Comparison of ENCODE assay signal across 13 cellular contexts in the genomic region with DNA sequence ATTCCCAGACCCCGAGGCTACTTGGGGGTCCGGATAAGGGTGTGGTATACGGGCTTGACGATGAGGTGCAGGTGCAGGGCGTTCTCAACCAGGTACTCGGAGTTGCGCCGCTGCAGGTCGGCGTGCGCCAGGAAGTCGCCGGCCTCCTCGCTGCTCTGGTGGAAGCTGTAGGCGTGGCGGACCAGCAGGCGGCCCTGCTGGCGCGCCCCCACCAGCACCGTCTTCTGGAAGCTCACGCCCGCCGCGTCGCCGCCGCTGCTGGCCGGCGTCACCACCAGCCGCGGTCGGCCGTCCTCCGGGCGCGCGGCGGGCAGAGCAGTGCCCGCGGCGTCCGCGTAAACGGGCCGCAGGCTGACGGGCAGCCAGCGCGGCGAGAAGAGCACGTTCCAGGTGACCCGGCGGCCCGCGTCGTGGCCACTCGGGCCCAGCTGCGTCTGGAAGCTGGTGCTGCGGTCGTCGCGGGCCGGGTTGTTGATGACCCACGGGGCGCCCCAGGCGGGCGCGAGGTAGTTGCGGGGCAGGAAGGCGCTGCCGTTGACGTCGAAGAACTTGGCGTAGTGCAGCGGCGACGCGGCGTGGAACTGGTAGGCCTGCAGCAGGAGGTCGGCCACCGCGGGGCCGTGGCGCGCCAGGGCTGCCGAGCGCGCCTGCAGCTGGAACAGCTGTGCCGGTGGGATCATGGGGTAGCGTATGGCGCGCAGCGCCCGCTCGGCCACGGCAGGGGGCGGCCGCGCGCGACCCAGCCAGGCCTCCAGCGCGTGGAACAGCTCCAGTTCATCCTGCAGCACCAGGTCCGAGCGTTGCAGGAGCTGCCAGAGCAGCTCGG. TPM values are rescaled to one million over a fixed set of nuclear protein-coding genes. Genes with fewer than 3 reads are reported as not detected.
A peak's percentile ranks its signal among the peaks of the same experiment; 100 is the strongest.
DNase-seq lines count a peak whose midpoint lies in the region; ATAC-seq and FAIRE-seq lines count a peak whose summit lies in the region.
"Had no signal": no experiment of that assay in that cellular context is flagged by ENCODE, and none has a peak within 500 bp of the region (broad histone marks: within the 10 kb centered on the region; RNA-seq: fewer than 3 reads in every experiment).

No MANE protein-coding gene starts in this region.

- no peaks in the 10 kb centered on the region for H3K9me3 Mint-ChIP-seq in activated T-cell treated with anti-CD3 and anti-CD28 coated beads, Interleukin-2, amount 50 U/mL, for 4 hours

- H3K4me1 Mint-ChIP-seq in activated T-cell treated with anti-CD3 and anti-CD28 coated beads, Interleukin-2, amount 50 U/mL, for 4 hours (ENCODE audit: low read depth): peaks cover 10% of the 10 kb centered on the region

- no peak for DNase-seq in activated T-cell treated with anti-CD3 and anti-CD28 coated beads, Interleukin-2, amount 50 U/mL, for 4 hours
- no peak for DNase-seq in activated T-cell treated with anti-CD3 and anti-CD28 coated beads, Interleukin-2, amount 50 U/mL, for 1 hour
- DNase-seq in activated effector memory CD4-positive, alpha-beta T cell treated with Interleukin-2 at 50 U/mL for 16 hours: peak; percentile 7
- no peak for DNase-seq in dedifferentiated amniotic fluid mesenchymal stem cell (ENCODE audit: extremely low spot score)
- DNase-seq in RCC 7860 (ENCODE audit: low spot score): no peak
- DNase-seq: amniotic stem cell had no signal

- peak; percentile 37 to 39 for ATAC-seq in activated T-cell treated with anti-CD3 and anti-CD28 coated beads, Interleukin-2, amount 50 U/mL, for 4 hours
- no peak for ATAC-seq in HG02852 (IDR thresholded peaks at IDR 0.05; ENCODE audit: unreplicated experiment)

- H3K27ac ChIP-seq in iPS-18a (ENCODE audit: low read length) (no peak overlapping the region), subcutaneous abdominal adipose tissue (ENCODE audit: low read depth, low read length) (no peak overlapping the region)
- H3K27ac ChIP-seq: VCaP had no signal

- no peak overlapping the region for H3K4me3 Mint-ChIP-seq in activated T-cell treated with anti-CD3 and anti-CD28 coated beads, Interleukin-2, amount 50 U/mL, for 4 hours

- H3K9me3 ChIP-seq in iPS-18a (ENCODE audit: control insufficient read depth, low read depth, low read length) (no peaks in the 10 kb centered on the region), subcutaneous abdominal adipose tissue (ENCODE audit: control insufficient read depth in 5 of 5, low read length in 5 of 5) (no peaks in the 10 kb centered on the region)

- peaks cover 72% of the 10 kb centered on the region for H3K27me3 Mint-ChIP-seq in activated T-cell treated with anti-CD3 and anti-CD28 coated beads, Interleukin-2, amount 50 U/mL, for 4 hours (ENCODE audit: low read depth)

- H3K4me1 ChIP-seq in iPS-18a (ENCODE audit: control insufficient read depth, low read depth, low read length): peaks cover 11% of the 10 kb centered on the region
- peaks cover 0 to 13% (median 12%) of the 10 kb centered on the region in 5 donors for H3K4me1 ChIP-seq in subcutaneous abdominal adipose tissue (ENCODE audit: control insufficient read depth in 5 of 5, insufficient read depth in 5 of 5, low read length in 5 of 5)

- H3K27me3 ChIP-seq in iPS-18a (ENCODE audit: control insufficient read depth, insufficient read depth, low read length) (peaks cover 58% of the 10 kb centered on the region), subcutaneous abdominal adipose tissue (ENCODE audit: control insufficient read depth in 5 of 5, insufficient read depth in 4 of 5, low read length in 5 of 5) (peaks cover 77 to 93% (median 83%) of the 10 kb centered on the region in 5 donors)

- H3K4me3 ChIP-seq in iPS-18a (ENCODE audit: low read length) (peak overlapping the region; percentile 27), subcutaneous abdominal adipose tissue (ENCODE audit: low read depth in 1 of 5, low read length in 5 of 5) (peak overlapping the region in 3 of 5 donors; percentile 21 to 45 (median 22))

- H3K36me3 ChIP-seq in iPS-18a (ENCODE audit: control insufficient read depth, low read depth, low read length) (no peaks in the 10 kb centered on the region), subcutaneous abdominal adipose tissue (ENCODE audit: control insufficient read depth in 5 of 5, insufficient read depth in 5 of 5, low read length in 5 of 5) (no peaks in the 10 kb centered on the region)

- H3K9ac ChIP-seq in iPS-18a (ENCODE audit: low read length): no peak overlapping the region
- H3K9ac ChIP-seq in subcutaneous abdominal adipose tissue (ENCODE audit: low read length in 5 of 5): no peak overlapping the region

- no peak for FAIRE-seq in RCC 7860 (lab: Jason Lieb, UNC)

- H3K36me3 Mint-ChIP-seq in activated T-cell treated with anti-CD3 and anti-CD28 coated beads, Interleukin-2, amount 50 U/mL, for 4 hours (ENCODE audit: insufficient read depth): no peaks in the 10 kb centered on the region

RNA-seq across cellular contexts. Expression of a gene that starts 4.8 kb away (rescaled TPM):
- not detected for total RNA-seq in activated T-cell treated with anti-CD3 and anti-CD28 coated beads, Interleukin-2, amount 50 U/mL, for 4 hours
- total RNA-seq: fibroblast of villous mesenchyme, MCF 10A, ureter had no signal

RNA-seq across cellular contexts. Expression of a gene that starts 10.5 kb away (rescaled TPM):
- total RNA-seq in activated T-cell treated with anti-CD3 and anti-CD28 coated beads, Interleukin-2, amount 50 U/mL, for 4 hours: not detected
- total RNA-seq: fibroblast of villous mesenchyme, MCF 10A had no signal

RNA-seq across cellular contexts. Expression of a gene that starts 30.8 kb away (rescaled TPM):
- total RNA-seq in activated T-cell treated with anti-CD3 and anti-CD28 coated beads, Interleukin-2, amount 50 U/mL, for 4 hours: not detected
- total RNA-seq: fibroblast of villous mesenchyme, MCF 10A had no signal
